ENCODE assay signal across 8 cellular contexts in genomic region chr19:38134538-38135149, GRCh38.
DNase-seq lines count a peak whose midpoint lies in the region; ATAC-seq, FAIRE-seq and TF ChIP-seq lines count a peak whose summit lies in the region.

No MANE protein-coding gene starts in this region.

- H3K27ac ChIP-seq in C4-2B (no peak overlapping the region), Peyer's patch (no peak overlapping the region)

- H3K4me3 ChIP-seq in GM12875 (ENCODE audit: low read depth, low read length) = no peak overlapping the region
- H3K4me3 ChIP-seq in Peyer's patch = no peak overlapping the region

- FAIRE-seq in frontal cortex (lab: Jason Lieb, UNC) = no peak

- H3K4me3 Mint-ChIP-seq in neural crest cell = no peak overlapping the region
- H3K4me3 Mint-ChIP-seq in stimulated activated memory B cell treated with anti-CD40 and anti-IgM and Interleukin-4, amounts not matched to agents 10 μg/mL and 1 μg/mL and 100 μg/mL, for 72 hours = no peak overlapping the region

- peaks cover 10% of the 10 kb centered on the region for H3K4me1 Mint-ChIP-seq in neural crest cell
- peaks cover 5% of the 10 kb centered on the region for H3K4me1 Mint-ChIP-seq in stimulated activated memory B cell treated with anti-CD40 and anti-IgM and Interleukin-4, amounts not matched to agents 10 μg/mL and 1 μg/mL and 100 μg/mL, for 72 hours

- no peak for ATAC-seq in stimulated activated memory B cell treated with anti-CD40 and anti-IgM and Interleukin-4, amounts not matched to agents 10 μg/mL and 1 μg/mL and 100 μg/mL, for 72 hours

- no peaks in the 10 kb centered on the region for H3K36me3 Mint-ChIP-seq in neural crest cell (ENCODE audit: low read depth)
- H3K36me3 Mint-ChIP-seq in stimulated activated memory B cell treated with anti-CD40 and anti-IgM and Interleukin-4, amounts not matched to agents 10 μg/mL and 1 μg/mL and 100 μg/mL, for 72 hours = peaks cover 44% of the 10 kb centered on the region

- H3K4me1 ChIP-seq in Peyer's patch = no peaks in the 10 kb centered on the region

- no peak overlapping the region for H3K27ac Mint-ChIP-seq in neural crest cell (ENCODE audit: unreplicated experiment)
- H3K27ac Mint-ChIP-seq in stimulated activated memory B cell treated with anti-CD40 and anti-IgM and Interleukin-4, amounts not matched to agents 10 μg/mL and 1 μg/mL and 100 μg/mL, for 72 hours = no peak overlapping the region

- TF ChIP-seq CTCF in C4-2B (conservative IDR thresholded peaks at IDR 0.05) = peak; percentile 86
- peak; percentile 72 for TF ChIP-seq CTCF in GM12875 (IDR thresholded peaks at IDR 0.05; ENCODE audit: borderline replicate concordance, insufficient read depth, low read depth, low read length)
- peak in 4 of 6 experiments; percentile 22 to 41 (median 22) for TF ChIP-seq CTCF in Peyer's patch (IDR thresholded peaks at IDR 0.05)
- peak; percentile 69 for TF ChIP-seq CTCF in neural crest cell (conservative IDR thresholded peaks at IDR 0.05)

- H3K36me3 ChIP-seq in Peyer's patch = peaks cover 0 to 48% (median 0%) of the 10 kb centered on the region in 3 donors

- no peak for TF ChIP-seq POLR2A in Peyer's patch (IDR thresholded peaks at IDR 0.05)

- H3K9me3 ChIP-seq in Peyer's patch = no peaks in the 10 kb centered on the region

- H3K9me3 Mint-ChIP-seq in neural crest cell = no peaks in the 10 kb centered on the region
- no peaks in the 10 kb centered on the region for H3K9me3 Mint-ChIP-seq in stimulated activated memory B cell treated with anti-CD40 and anti-IgM and Interleukin-4, amounts not matched to agents 10 μg/mL and 1 μg/mL and 100 μg/mL, for 72 hours

- DNase-seq in Peyer's patch (peak in 2 of 3 donors; percentile 28 to 55), neural crest cell (ENCODE audit: low read depth, low spot score) (peak; percentile 57), A172 (ENCODE audit: low spot score) (no peak), frontal cortex (ENCODE audit: low spot score in 2 of 2) (no peak)
- peak; percentile 10 for DNase-seq in effector CD4-positive, alpha-beta T cell

- H3K27me3 Mint-ChIP-seq in neural crest cell (ENCODE audit: low read depth) = no peaks in the 10 kb centered on the region
- H3K27me3 Mint-ChIP-seq in stimulated activated memory B cell treated with anti-CD40 and anti-IgM and Interleukin-4, amounts not matched to agents 10 μg/mL and 1 μg/mL and 100 μg/mL, for 72 hours = no peaks in the 10 kb centered on the region

- H3K27me3 ChIP-seq in Peyer's patch = no peaks in the 10 kb centered on the region

Comparison
In these comparisons a context has a peak if more than half of its experiments do, and no peak if none do; other contexts are left out.
1. CTCF ChIP-seq: peak in every context shown above with its lines; median percentile 86 in C4-2B; 72 in GM12875; 69 in neural crest cell; 22 in Peyer's patch.
2. DNase-seq: peak in Peyer's patch (2 of 3), effector CD4-positive, alpha-beta T cell (single experiment) and neural crest cell (single experiment); none in A172 (single experiment) and frontal cortex (0 of 2).